In the genomic region with DNA sequence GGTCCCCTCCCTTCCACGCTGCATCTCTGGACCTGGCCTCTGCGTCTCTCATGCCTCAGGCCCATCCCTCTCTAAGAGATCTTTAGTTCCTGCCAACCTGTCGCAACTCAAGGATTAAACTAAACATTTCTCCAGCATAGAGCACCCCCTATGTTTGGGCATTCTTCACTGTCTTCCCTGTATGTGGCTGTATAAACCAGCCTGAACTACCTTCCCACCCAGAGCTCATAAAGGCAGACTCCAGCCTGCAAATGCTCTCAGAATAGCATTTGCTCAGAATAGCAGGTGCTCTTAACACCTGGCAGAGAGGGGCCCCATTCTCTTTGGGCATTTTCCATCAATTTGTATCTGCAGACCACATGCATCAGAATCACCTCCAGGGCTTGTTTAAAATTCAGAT, we compare ENCODE assay signal across 23 cellular contexts.
DNase-seq lines count a peak whose midpoint lies in the region; ATAC-seq and TF ChIP-seq lines count a peak whose summit lies in the region.
"Had no signal": no experiment of that assay in that cellular context is flagged by ENCODE, and none has a peak within 500 bp of the region (broad histone marks: within the 10 kb centered on the region; RNA-seq: fewer than 3 reads in every experiment).

No MANE protein-coding gene starts in this region.

- CTCF ChIA-PET in activated CD8-positive, alpha-beta memory T cell treated with anti-CD3 and anti-CD28 coated beads, Interleukin-2, amount 10 ng/mL, durations not matched to agents 7 days and 5 days (lab: Charles Lee), result no interaction called here

- no peak for ATAC-seq in activated CD8-positive, alpha-beta memory T cell treated with anti-CD3 and anti-CD28 coated beads, Interleukin-2, amount 10 ng/mL, durations not matched to agents 7 days and 5 days
- no peak for ATAC-seq in central memory CD8-positive, alpha-beta T cell (replicated peaks; ENCODE audit: extremely low read depth, poor library complexity, severe bottlenecking)
- ATAC-seq in HG03139 (IDR thresholded peaks at IDR 0.05; ENCODE audit: unreplicated experiment), result no peak
- no peak for ATAC-seq in left lobe of liver
- ATAC-seq: activated CD4-positive, alpha-beta T cell treated with anti-CD3 and anti-CD28 coated beads for 36 hours had no signal

- H3K9me3 ChIP-seq in Loucy (ENCODE audit: insufficient read depth, low read depth, low read length), result no peaks in the 10 kb centered on the region
- H3K9me3 ChIP-seq: prostate gland had no signal

- H4K20me1 ChIP-seq in Loucy (ENCODE audit: insufficient read depth, low read length, poor library complexity, severe bottlenecking), result no peaks in the 10 kb centered on the region

- H3K4me2 ChIP-seq in Loucy (ENCODE audit: low read depth, low read length, poor library complexity, severe bottlenecking), result peak overlapping the region; percentile 73
- H3K4me2 ChIP-seq: neural progenitor cell had no signal

- H3F3A ChIP-seq in Loucy (ENCODE audit: low read depth), result 0 out of 2 replicates have a peak, but pooled peaks cover 9% of the 10 kb centered on the region

- peak; percentile 20 for TF ChIP-seq CTCF in Loucy (conservative IDR thresholded peaks at IDR 0.05; ENCODE audit: low read length)

- peak overlapping the region; percentile 16 for H3K27ac Mint-ChIP-seq in activated CD8-positive, alpha-beta memory T cell treated with anti-CD3 and anti-CD28 coated beads, Interleukin-2, amount 10 ng/mL, durations not matched to agents 7 days and 5 days
- H3K27ac Mint-ChIP-seq in central memory CD8-positive, alpha-beta T cell (ENCODE audit: low read depth), result peak overlapping the region; percentile 83
- H3K27ac Mint-ChIP-seq: activated CD4-positive, alpha-beta T cell treated with anti-CD3 and anti-CD28 coated beads for 36 hours; activated naive CD8-positive, alpha-beta T cell treated with anti-CD3 and anti-CD28 coated beads, Interleukin-2, amount 10 ng/mL, durations not matched to agents 7 days and 5 days; neural progenitor cell had no signal

- H3K27me3 Mint-ChIP-seq in activated CD8-positive, alpha-beta memory T cell treated with anti-CD3 and anti-CD28 coated beads, Interleukin-2, amount 10 ng/mL, durations not matched to agents 7 days and 5 days, result peaks cover under 1% of the 10 kb centered on the region
- peaks cover 4% of the 10 kb centered on the region for H3K27me3 Mint-ChIP-seq in central memory CD8-positive, alpha-beta T cell
- H3K27me3 Mint-ChIP-seq: activated CD4-positive, alpha-beta T cell treated with anti-CD3 and anti-CD28 coated beads for 36 hours had no signal

- no peak overlapping the region for H3K4me3 ChIP-seq in Loucy (ENCODE audit: low read length, poor library complexity, severe bottlenecking)
- H3K4me3 ChIP-seq: neural progenitor cell, prostate gland had no signal

- H3K36me3 ChIP-seq in Loucy (ENCODE audit: insufficient read depth, low read length), result no peaks in the 10 kb centered on the region
- H3K36me3 ChIP-seq: neural progenitor cell, prostate gland had no signal

- H3K9me2 ChIP-seq in Loucy (replicated peaks; ENCODE audit: low read depth, low read length), result no peaks in the 10 kb centered on the region

- H3K4me1 ChIP-seq in Loucy (ENCODE audit: insufficient read depth, low read length, poor library complexity, severe bottlenecking), result peaks cover 51% of the 10 kb centered on the region
- H3K4me1 ChIP-seq: neural progenitor cell had no signal

- peak overlapping the region; percentile 7 for H3K9ac ChIP-seq in Loucy (ENCODE audit: low read depth, low read length, poor library complexity, severe bottlenecking)
- H3K9ac ChIP-seq: neural progenitor cell had no signal

- H3K4me1 Mint-ChIP-seq in activated CD8-positive, alpha-beta memory T cell treated with anti-CD3 and anti-CD28 coated beads, Interleukin-2, amount 10 ng/mL, durations not matched to agents 7 days and 5 days, result peaks cover 37% of the 10 kb centered on the region
- peaks cover 31% of the 10 kb centered on the region for H3K4me1 Mint-ChIP-seq in central memory CD8-positive, alpha-beta T cell

- no peaks in the 10 kb centered on the region for H3K36me3 Mint-ChIP-seq in activated CD8-positive, alpha-beta memory T cell treated with anti-CD3 and anti-CD28 coated beads, Interleukin-2, amount 10 ng/mL, durations not matched to agents 7 days and 5 days
- peaks cover 4% of the 10 kb centered on the region for H3K36me3 Mint-ChIP-seq in central memory CD8-positive, alpha-beta T cell (ENCODE audit: insufficient read depth)
- H3K36me3 Mint-ChIP-seq: activated naive CD8-positive, alpha-beta T cell treated with anti-CD3 and anti-CD28 coated beads, Interleukin-2, amount 10 ng/mL, durations not matched to agents 7 days and 5 days; CD4-positive, CD25-positive, alpha-beta regulatory T cell; neural progenitor cell had no signal

- H3K4me3 Mint-ChIP-seq in activated CD8-positive, alpha-beta memory T cell treated with anti-CD3 and anti-CD28 coated beads, Interleukin-2, amount 10 ng/mL, durations not matched to agents 7 days and 5 days, result no peak overlapping the region
- H3K4me3 Mint-ChIP-seq in central memory CD8-positive, alpha-beta T cell, result no peak overlapping the region
- H3K4me3 Mint-ChIP-seq: activated CD4-positive, alpha-beta T cell treated with anti-CD3 and anti-CD28 coated beads for 36 hours; activated naive CD8-positive, alpha-beta T cell treated with anti-CD3 and anti-CD28 coated beads, Interleukin-2, amount 10 ng/mL, durations not matched to agents 7 days and 5 days; CD4-positive, CD25-positive, alpha-beta regulatory T cell; neural progenitor cell had no signal

- no peak overlapping the region for H2AFZ ChIP-seq in Loucy (ENCODE audit: low read length)
- H2AFZ ChIP-seq: neural progenitor cell had no signal

- no peaks in the 10 kb centered on the region for H3K9me3 Mint-ChIP-seq in activated CD8-positive, alpha-beta memory T cell treated with anti-CD3 and anti-CD28 coated beads, Interleukin-2, amount 10 ng/mL, durations not matched to agents 7 days and 5 days (ENCODE audit: low read depth)
- H3K9me3 Mint-ChIP-seq in central memory CD8-positive, alpha-beta T cell, result no peaks in the 10 kb centered on the region
- H3K9me3 Mint-ChIP-seq: activated naive CD8-positive, alpha-beta T cell treated with anti-CD3 and anti-CD28 coated beads, Interleukin-2, amount 10 ng/mL, durations not matched to agents 7 days and 5 days; neural progenitor cell had no signal

- H3K27me3 ChIP-seq in Loucy (ENCODE audit: insufficient read depth, low read length, poor library complexity, severe bottlenecking), result no peaks in the 10 kb centered on the region
- H3K27me3 ChIP-seq: neural progenitor cell had no signal

- H3K79me2 ChIP-seq in Loucy (ENCODE audit: insufficient read depth, low read length), result no peaks in the 10 kb centered on the region

- DNase-seq in activated CD8-positive, alpha-beta memory T cell treated with anti-CD3 and anti-CD28 coated beads, Interleukin-2, amount 10 ng/mL, durations not matched to agents 7 days and 5 days, result no peak
- DNase-seq in activated CD8-positive, alpha-beta memory T cell treated with anti-CD3 and anti-CD28 coated beads for 24 hours, result no peak
- no peak for DNase-seq in central memory CD8-positive, alpha-beta T cell (ENCODE audit: low spot score in 2 of 2)
- DNase-seq in left lobe of liver (ENCODE audit: low spot score) (no peak), posterior vena cava (ENCODE audit: low spot score) (no peak), activated gamma-delta T cell (lab: John Stamatoyannopoulos, UW) (no peak)
- DNase-seq: activated CD4-positive, alpha-beta T cell treated with anti-CD3 and anti-CD28 coated beads for 36 hours; activated CD8-positive, alpha-beta memory T cell treated with anti-CD3 and anti-CD28 coated beads, Interleukin-2, amount 50 U/mL, for 4 hours; activated naive CD8-positive, alpha-beta T cell treated with anti-CD3 and anti-CD28 coated beads, Interleukin-2, amount 10 ng/mL, durations not matched to agents 7 days and 5 days; CD4-positive, CD25-positive, alpha-beta regulatory T cell; cerebellar nuclear complex; DMS79 treated with DMSO at 0.1 percent for 48 hours; effector CD4-positive, alpha-beta T cell; erythroblast; foreskin fibroblast; NCI-H2107; OCI-M1; Right ventricle myocardium superior; substantia nigra had no signal

- intact Hi-C loops in posterior vena cava (cut with DNase I), result no loop called here
